ENCODE assay signal across 2 cellular contexts in genomic region chr18:8688857-8689256, GRCh38.
TF ChIP-seq lines count a peak whose summit lies in the region.

No MANE protein-coding gene starts in this region.

TF ChIP-seq in IMR-90, 13 proteins besides CTCF, POLR2A, EP300 and RAD21:
- no peak for TF ChIP-seq USF2 (IDR thresholded peaks at IDR 0.05; ENCODE audit: low read depth, low read length)
- TF ChIP-seq RCOR1 (IDR thresholded peaks at IDR 0.05; ENCODE audit: insufficient replicate concordance, low read length): no peak
- no peak for TF ChIP-seq FOS (IDR thresholded peaks at IDR 0.05; ENCODE audit: low read depth, low read length)
- no peak for TF ChIP-seq ELK1 (IDR thresholded peaks at IDR 0.05; ENCODE audit: borderline replicate concordance, low read depth, low read length)
- no peak for TF ChIP-seq SMC3 (IDR thresholded peaks at IDR 0.05; ENCODE audit: low read depth, low read length)
- TF ChIP-seq CHD1 (IDR thresholded peaks at IDR 0.05; ENCODE audit: low read depth, low read length): no peak
- TF ChIP-seq BHLHE40 (IDR thresholded peaks at IDR 0.05; ENCODE audit: low read depth, low read length): no peak
- TF ChIP-seq MAZ (IDR thresholded peaks at IDR 0.05; ENCODE audit: borderline replicate concordance, low read depth, low read length): no peak
- no peak for TF ChIP-seq NFE2L2 (IDR thresholded peaks at IDR 0.05; ENCODE audit: low read depth, low read length)
- TF ChIP-seq CEBPB (IDR thresholded peaks at IDR 0.05; ENCODE audit: low read depth, low read length): no peak
- TF ChIP-seq MXI1 (IDR thresholded peaks at IDR 0.05; ENCODE audit: borderline replicate concordance, low read depth, low read length): no peak
- TF ChIP-seq RFX5 (IDR thresholded peaks at IDR 0.05; ENCODE audit: low read depth, low read length): no peak
- no peak for TF ChIP-seq MAFK (IDR thresholded peaks at IDR 0.05; ENCODE audit: low read depth, low read length)

TF ChIP-seq in K562, 482 proteins besides CTCF, POLR2A, EP300 and RAD21:
- TF ChIP-seq ARID2 (IDR thresholded peaks at IDR 0.05): no peak
- no peak for TF ChIP-seq ZNF140 (CRISPR knock-in tag; IDR thresholded peaks at IDR 0.05)
- no peak for TF ChIP-seq ZNF224 (CRISPR knock-in tag; IDR thresholded peaks at IDR 0.05)
- no peak for TF ChIP-seq ZSCAN29 (IDR thresholded peaks at IDR 0.05)
- no peak for TF ChIP-seq FOXA3 (CRISPR knock-in tag; conservative IDR thresholded peaks at IDR 0.05 in 1 of 2, IDR thresholded peaks at IDR 0.05 in 1 of 2)
- TF ChIP-seq MYNN (IDR thresholded peaks at IDR 0.05): no peak
- TF ChIP-seq MYNN (CRISPR knock-in tag; IDR thresholded peaks at IDR 0.05): no peak
- no peak for TF ChIP-seq ZNF764 (CRISPR knock-in tag; IDR thresholded peaks at IDR 0.05; ENCODE audit: low read depth)
